In the genomic region with DNA sequence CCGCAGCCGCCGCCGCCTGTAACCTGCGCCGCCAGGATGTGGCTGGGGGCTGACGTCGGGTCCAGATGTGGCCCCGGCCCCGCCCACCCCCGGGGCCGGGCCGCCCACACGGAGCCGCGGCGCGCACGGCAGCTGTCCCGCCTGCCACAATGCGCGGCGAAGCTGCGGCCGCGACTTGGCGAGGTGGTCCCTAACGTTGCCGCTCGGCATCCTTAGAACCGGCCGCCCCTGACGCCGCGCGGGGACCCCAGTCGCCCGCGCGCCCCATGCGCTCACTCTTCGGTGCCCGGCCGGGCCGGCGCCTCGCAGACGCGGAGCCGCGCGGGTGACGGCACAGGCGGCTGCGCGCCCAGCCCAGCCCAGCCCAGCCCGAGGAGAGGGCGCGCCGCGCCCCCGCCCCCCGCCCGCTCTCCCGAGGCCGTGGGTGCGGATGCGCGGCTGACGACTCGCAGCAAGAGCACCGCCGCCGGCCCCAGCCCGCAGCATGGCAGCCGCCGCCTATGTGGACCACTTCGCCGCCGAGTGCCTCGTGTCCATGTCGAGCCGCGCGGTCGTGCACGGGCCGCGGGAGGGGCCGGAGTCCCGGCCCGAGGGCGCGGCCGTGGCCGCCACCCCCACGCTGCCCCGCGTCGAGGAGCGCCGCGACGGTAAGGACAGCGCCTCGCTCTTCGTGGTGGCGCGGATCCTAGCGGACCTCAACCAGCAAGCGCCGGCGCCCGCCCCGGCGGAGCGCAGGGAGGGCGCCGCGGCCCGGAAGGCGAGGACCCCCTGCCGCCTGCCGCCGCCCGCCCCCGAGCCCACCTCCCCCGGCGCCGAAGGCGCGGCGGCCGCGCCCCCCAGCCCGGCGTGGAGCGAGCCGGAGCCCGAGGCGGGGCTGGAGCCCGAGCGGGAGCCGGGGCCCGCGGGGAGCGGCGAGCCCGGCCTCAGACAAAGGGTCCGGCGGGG, we compare ENCODE assay signal across 8 cellular contexts. TPM values are rescaled to one million over a fixed set of nuclear protein-coding genes. Genes with fewer than 3 reads are reported as not detected.
DNase-seq lines count a peak whose midpoint lies in the region; ATAC-seq and TF ChIP-seq lines count a peak whose summit lies in the region.

A gene (plus strand): TSS at position 107 of the 945 bp plus-strand sequence. CDS start 378 bp downstream, at position 485.

- H3K9me3 Mint-ChIP-seq in activated naive CD4-positive, alpha-beta T cell treated with anti-CD3 and anti-CD28 coated beads for 36 hours, result no peaks in the 10 kb centered on the region
- no peaks in the 10 kb centered on the region for H3K9me3 Mint-ChIP-seq in osteocyte (ENCODE audit: unreplicated experiment)

- no peaks in the 10 kb centered on the region for H3K36me3 ChIP-seq in uterus

- peak within 1 kb of the TSS; percentile 87 for H3K4me3 Mint-ChIP-seq in activated naive CD4-positive, alpha-beta T cell treated with anti-CD3 and anti-CD28 coated beads for 36 hours
- peak within 1 kb of the TSS; percentile 78 for H3K4me3 Mint-ChIP-seq in osteocyte (ENCODE audit: unreplicated experiment)

- CTCF ChIA-PET in activated naive CD4-positive, alpha-beta T cell treated with anti-CD3 and anti-CD28 coated beads for 36 hours (lab: Charles Lee), result interaction anchor here (0.6 to 1.9 kb wide), 7 partner anchors 8 to 113 kb away, joined by 3 to 6 read pairs (median 3); no protein-coding TSS in a partner anchor

- H3K27ac ChIP-seq in uterus, result peak within 1 kb of the TSS; percentile 92 to 99

- intact Hi-C loops in activated naive CD4-positive, alpha-beta T cell treated with anti-CD3 and anti-CD28 coated beads for 36 hours (cut with micrococcal nuclease), result loop anchor here (5.0 kb wide), 1 partner anchor 335 kb away; a partner anchor contains a TSS
- intact Hi-C loops in uterus (cut with DNase I; ENCODE audit: low total_unique reads), result no loop called here

- no peaks in the 10 kb centered on the region for H3K27me3 ChIP-seq in uterus

- peak within 1 kb of the TSS; percentile 78 for H3K27ac Mint-ChIP-seq in activated naive CD4-positive, alpha-beta T cell treated with anti-CD3 and anti-CD28 coated beads for 36 hours
- H3K27ac Mint-ChIP-seq in osteocyte (ENCODE audit: unreplicated experiment), result peak within 1 kb of the TSS; percentile 83

- peak; percentile 38 to 52 for TF ChIP-seq POLR2A in uterus (IDR thresholded peaks at IDR 0.05)

- no peaks in the 10 kb centered on the region for H3K9me3 ChIP-seq in uterus

- DNase-seq in NCI-H345 (lab: John Stamatoyannopoulos, UW) (peak; percentile 76), globus pallidus (ENCODE audit: low spot score) (peak; percentile 84), osteocyte (ENCODE audit: extremely low spot score, unreplicated experiment) (no peak), uterus (no peak), KG1 (lab: John Stamatoyannopoulos, UW) (no peak)
- peak; percentile 66 for DNase-seq in activated naive CD4-positive, alpha-beta T cell treated with anti-CD3 and anti-CD28 coated beads for 36 hours

- ATAC-seq in GM18517 (IDR thresholded peaks at IDR 0.05; ENCODE audit: unreplicated experiment), result peak; percentile 45
- ATAC-seq in HG02588 (IDR thresholded peaks at IDR 0.05; ENCODE audit: unreplicated experiment), result peak; percentile 16

- H3K27me3 Mint-ChIP-seq in activated naive CD4-positive, alpha-beta T cell treated with anti-CD3 and anti-CD28 coated beads for 36 hours (ENCODE audit: low read depth), result no peaks in the 10 kb centered on the region
- no peaks in the 10 kb centered on the region for H3K27me3 Mint-ChIP-seq in osteocyte (ENCODE audit: unreplicated experiment)

- peaks cover 0 to 4% of the 10 kb centered on the region in 2 donors for H3K4me1 ChIP-seq in uterus

- peaks cover 12% of the 10 kb centered on the region for H3K36me3 Mint-ChIP-seq in activated naive CD4-positive, alpha-beta T cell treated with anti-CD3 and anti-CD28 coated beads for 36 hours (ENCODE audit: low read depth)
- no peaks in the 10 kb centered on the region for H3K36me3 Mint-ChIP-seq in osteocyte (ENCODE audit: unreplicated experiment)

- peak within 1 kb of the TSS; percentile 58 to 70 for H3K4me3 ChIP-seq in uterus

- H3K4me1 Mint-ChIP-seq in activated naive CD4-positive, alpha-beta T cell treated with anti-CD3 and anti-CD28 coated beads for 36 hours (ENCODE audit: low read depth), result peaks cover 41% of the 10 kb centered on the region
- peaks cover 32% of the 10 kb centered on the region for H3K4me1 Mint-ChIP-seq in osteocyte (ENCODE audit: unreplicated experiment)

- TF ChIP-seq CTCF in osteocyte (IDR thresholded peaks at IDR 0.05) (no peak), uterus (IDR thresholded peaks at IDR 0.05) (peak in 1 of 4 experiments; percentile 29)

RNA-seq across cellular contexts. Expression of the gene that starts here (rescaled TPM):
- 100 to 1,000 TPM; 115 to 121 TPM for total RNA-seq in activated naive CD4-positive, alpha-beta T cell treated with anti-CD3 and anti-CD28 coated beads for 36 hours
- 54.5 and 57.7 TPM in 2 replicates for total RNA-seq in osteocyte
- 10 to 100 TPM; 20.2 to 58.8 (median 25.7) TPM for total RNA-seq in uterus

Comparison
In these comparisons a context has a peak if more than half of its experiments do, and no peak if none do; other contexts are left out.
1. DNase-seq: peak in NCI-H345 (single experiment), activated naive CD4-positive, alpha-beta T cell treated with anti-CD3 and anti-CD28 coated beads for 36 hours (single experiment) and globus pallidus (single experiment); none in osteocyte (single experiment), uterus (0 of 2) and KG1 (single experiment).